23 cellular contexts compared by ENCODE assay signal in the genomic region with DNA sequence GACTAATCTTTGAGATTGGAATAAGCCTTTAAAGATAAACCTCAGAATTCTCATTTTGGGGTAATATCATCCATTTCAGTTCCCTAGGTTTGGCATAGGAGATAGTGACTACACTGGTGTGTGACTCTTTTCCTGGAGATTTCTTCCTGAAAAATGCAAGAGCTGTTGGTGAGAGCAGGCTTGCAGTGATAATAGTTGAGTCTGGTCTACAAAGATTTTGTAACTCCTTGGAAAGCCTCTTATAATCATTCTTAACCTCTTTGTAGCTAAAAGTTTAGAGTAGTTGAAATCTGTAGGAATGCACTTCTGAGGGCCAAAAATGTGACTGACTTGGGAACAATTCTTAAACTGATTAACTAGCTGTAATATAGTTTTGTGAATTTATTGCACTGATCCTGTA. TPM values are rescaled to one million over a fixed set of nuclear protein-coding genes. Genes with fewer than 3 reads are reported as not detected.
DNase-seq lines count a peak whose midpoint lies in the region; ATAC-seq, FAIRE-seq and TF ChIP-seq lines count a peak whose summit lies in the region.
"Had no signal": no experiment of that assay in that cellular context is flagged by ENCODE, and none has a peak within 500 bp of the region (broad histone marks: within the 10 kb centered on the region; RNA-seq: fewer than 3 reads in every experiment).

No MANE protein-coding gene starts in this region.

- no peak overlapping the region for H3K4me3 ChIP-seq in adipocyte (ENCODE audit: low read length)
- H3K4me3 ChIP-seq in fibroblast of lung (replicated peaks in 1 of 4; ENCODE audit: control extremely low read depth in 1 of 4, insufficient read depth in 1 of 4, low read depth in 3 of 4, low read length in 4 of 4) = no peak overlapping the region
- no peak overlapping the region for H3K4me3 ChIP-seq in left lung
- no peak overlapping the region for H3K4me3 ChIP-seq in spleen
- no peak overlapping the region for H3K4me3 ChIP-seq in upper lobe of right lung

- H3K9me3 ChIP-seq in adipocyte (ENCODE audit: control insufficient read depth, low read length) (no peaks in the 10 kb centered on the region), fibroblast of lung (ENCODE audit: control insufficient read depth, insufficient read depth, low read depth, low read length) (no peaks in the 10 kb centered on the region), left lung (no peaks in the 10 kb centered on the region), spleen (no peaks in the 10 kb centered on the region), upper lobe of right lung (no peaks in the 10 kb centered on the region)

- DNase-seq in AG20443 (ENCODE audit: low spot score) (peak; percentile 13), adipocyte (ENCODE audit: low read depth) (peak; percentile 67), fibroblast of lung (ENCODE audit: low read depth in 2 of 2) (peak; percentile 19 to 33), left lung (no peak), GM12891 (ENCODE audit: insufficient read length, low spot score) (no peak), spleen (no peak), iPS-NIHi11 (ENCODE audit: low spot score) (no peak), upper lobe of right lung (no peak)
- DNase-seq: 8988T; Calu3; CD8-positive, alpha-beta memory T cell; GDM1; Kasumi-1; NCI-H1048; NCI-H1436; NCI-H187 treated with DMSO at 0.1 percent for 48 hours; NCI-H2227 treated with DMSO at 0.1 percent for 48 hours; NCI-H510A; NCI-H748 treated with DMSO at 0.1 percent for 48 hours had no signal

- ATAC-seq in left lung = peak; percentile 79
- ATAC-seq in upper lobe of right lung = no peak
- ATAC-seq: SK-N-SH treated with all-trans-retinoic acid at 6 μM for 48 hours had no signal

- no peak overlapping the region for H2AFZ ChIP-seq in fibroblast of lung (ENCODE audit: low read length)

- no peaks in the 10 kb centered on the region for H3K36me3 ChIP-seq in adipocyte (ENCODE audit: control insufficient read depth, insufficient read depth, low read length, severe bottlenecking)
- H3K36me3 ChIP-seq in fibroblast of lung (ENCODE audit: control insufficient read depth, insufficient read depth, low read length) = no peaks in the 10 kb centered on the region
- H3K36me3 ChIP-seq in left lung = no peaks in the 10 kb centered on the region
- no peaks in the 10 kb centered on the region for H3K36me3 ChIP-seq in spleen
- H3K36me3 ChIP-seq in upper lobe of right lung = no peaks in the 10 kb centered on the region

- intact Hi-C loops in left lung (cut with DNase I) = no loop called here
- intact Hi-C loops in spleen (cut with DNase I; ENCODE audit: low total_unique reads) = no loop called here
- intact Hi-C loops in upper lobe of right lung (cut with DNase I) = no loop called here

- H3K27me3 ChIP-seq in adipocyte (replicated peaks; ENCODE audit: control insufficient read depth, insufficient read depth, low read length) = no peaks in the 10 kb centered on the region
- H3K27me3 ChIP-seq in fibroblast of lung (ENCODE audit: control insufficient read depth, insufficient read depth, low read length) = no peaks in the 10 kb centered on the region
- H3K27me3 ChIP-seq in left lung = no peaks in the 10 kb centered on the region
- H3K27me3 ChIP-seq in spleen (replicated peaks in 1 of 7) = no peaks in the 10 kb centered on the region
- no peaks in the 10 kb centered on the region for H3K27me3 ChIP-seq in upper lobe of right lung

- no peak for FAIRE-seq in GM12891 (lab: Jason Lieb, UNC)

- peaks cover 12% of the 10 kb centered on the region for H3K4me1 ChIP-seq in adipocyte (ENCODE audit: control insufficient read depth, insufficient read depth, low read length)
- no peaks in the 10 kb centered on the region for H3K4me1 ChIP-seq in fibroblast of lung (ENCODE audit: control insufficient read depth, extremely low read depth, insufficient read depth, low read length)
- peaks cover 0 to 5% of the 10 kb centered on the region in 2 donors for H3K4me1 ChIP-seq in left lung
- no peaks in the 10 kb centered on the region for H3K4me1 ChIP-seq in spleen
- H3K4me1 ChIP-seq in upper lobe of right lung = no peaks in the 10 kb centered on the region

- H3K9ac ChIP-seq in adipocyte (ENCODE audit: low read length) (no peak overlapping the region), fibroblast of lung (ENCODE audit: insufficient read depth, low read length) (no peak overlapping the region)

- TF ChIP-seq POLR2A in GM12891 (IDR thresholded peaks at IDR 0.05; ENCODE audit: low read depth, low read length) (no peak), spleen (IDR thresholded peaks at IDR 0.05) (no peak)

- H4K20me1 ChIP-seq in fibroblast of lung (ENCODE audit: control insufficient read depth, extremely low read depth, insufficient read depth, low read length) = no peaks in the 10 kb centered on the region

- TF ChIP-seq CTCF in fibroblast of lung (conservative IDR thresholded peaks at IDR 0.05 in 1 of 2, IDR thresholded peaks at IDR 0.05 in 1 of 2; ENCODE audit: low read depth in 1 of 2, low read length in 2 of 2) (no peak), left lung (IDR thresholded peaks at IDR 0.05) (no peak), spleen (IDR thresholded peaks at IDR 0.05 in 8 of 11, conservative IDR thresholded peaks at IDR 0.05 in 3 of 11) (no peak), upper lobe of right lung (IDR thresholded peaks at IDR 0.05) (no peak)

- H3K27ac ChIP-seq in fibroblast of lung (ENCODE audit: insufficient read depth, low read length) (no peak overlapping the region), left lung (no peak overlapping the region), spleen (no peak overlapping the region), upper lobe of right lung (no peak overlapping the region)
- H3K27ac ChIP-seq: C4-2B, RWPE1 had no signal

- no peaks in the 10 kb centered on the region for H3K79me2 ChIP-seq in fibroblast of lung (ENCODE audit: control insufficient read depth, insufficient read depth, low read length)

- no peak overlapping the region for H3K4me2 ChIP-seq in fibroblast of lung (ENCODE audit: extremely low read depth, insufficient read depth, low read length)

TF ChIP-seq in GM12891, 5 proteins besides CTCF, POLR2A, EP300 and RAD21:
- TF ChIP-seq SPI1 (IDR thresholded peaks at IDR 0.05; ENCODE audit: low read depth, low read length) (no peak), PAX5 (IDR thresholded peaks at IDR 0.05; ENCODE audit: insufficient read depth, low read length, severe bottlenecking) (no peak), POU2F2 (IDR thresholded peaks at IDR 0.05; ENCODE audit: low read depth, low read length) (no peak), POLR2AphosphoS5 (IDR thresholded peaks at IDR 0.05; ENCODE audit: low read depth, low read length) (no peak), TAF1 (IDR thresholded peaks at IDR 0.05; ENCODE audit: low read depth, low read length) (no peak)

RNA-seq across cellular contexts. Expression of a gene that starts 23.5 kb away (rescaled TPM):
- total RNA-seq in fibroblast of lung (3.5 and 10.0 TPM in 2 replicates), left lung (10 to 100 TPM; 17.0 to 22.9 TPM), spleen (1 to 10 TPM; 1.6 to 6.6 (median 5.0) TPM), upper lobe of right lung (17.8 TPM)
- polyA plus RNA-seq in fibroblast of lung (3.1 and 4.3 TPM in 2 replicates), spleen (under 1 TPM; 0.56 to 0.74 (median 0.64) TPM)
- 1.8 and 2.4 TPM in 2 replicates for polyA plus RNA-seq in fibroblast of lung (2012)
- polyA minus RNA-seq in fibroblast of lung (ENCODE audit: low replicate concordance) = 4.5 and 6.1 TPM in 2 replicates
- polyA plus RNA-seq in GM12891 (2012; ENCODE audit: low read depth, missing spikeins) = not detected
- total RNA-seq: CD8-positive, alpha-beta memory T cell; H4 had no signal
- polyA plus RNA-seq: CD8-positive, alpha-beta memory T cell had no signal

Comparison
In these comparisons a context has a peak if more than half of its experiments do, and no peak if none do; other contexts are left out.
1. DNase-seq: peak in AG20443 (single experiment), adipocyte (single experiment) and fibroblast of lung (2 of 2); none in left lung (0 of 2), GM12891 (single experiment), spleen (single experiment), iPS-NIHi11 (single experiment) and upper lobe of right lung (single experiment).